In genomic region chr7:50712527-50713356, GRCh38 we compare ENCODE assay signal across 1 cellular context.
TF ChIP-seq lines count a peak whose summit lies in the region.

No MANE protein-coding gene starts in this region.

TF ChIP-seq in endothelial cell of umbilical vein, 7 proteins besides CTCF, POLR2A, EP300 and RAD21 (continued from another document):
- no peak for TF ChIP-seq EZH2 (IDR thresholded peaks at IDR 0.05; ENCODE audit: borderline replicate concordance, low read depth, low read length, severe bottlenecking)
